In the genomic region with DNA sequence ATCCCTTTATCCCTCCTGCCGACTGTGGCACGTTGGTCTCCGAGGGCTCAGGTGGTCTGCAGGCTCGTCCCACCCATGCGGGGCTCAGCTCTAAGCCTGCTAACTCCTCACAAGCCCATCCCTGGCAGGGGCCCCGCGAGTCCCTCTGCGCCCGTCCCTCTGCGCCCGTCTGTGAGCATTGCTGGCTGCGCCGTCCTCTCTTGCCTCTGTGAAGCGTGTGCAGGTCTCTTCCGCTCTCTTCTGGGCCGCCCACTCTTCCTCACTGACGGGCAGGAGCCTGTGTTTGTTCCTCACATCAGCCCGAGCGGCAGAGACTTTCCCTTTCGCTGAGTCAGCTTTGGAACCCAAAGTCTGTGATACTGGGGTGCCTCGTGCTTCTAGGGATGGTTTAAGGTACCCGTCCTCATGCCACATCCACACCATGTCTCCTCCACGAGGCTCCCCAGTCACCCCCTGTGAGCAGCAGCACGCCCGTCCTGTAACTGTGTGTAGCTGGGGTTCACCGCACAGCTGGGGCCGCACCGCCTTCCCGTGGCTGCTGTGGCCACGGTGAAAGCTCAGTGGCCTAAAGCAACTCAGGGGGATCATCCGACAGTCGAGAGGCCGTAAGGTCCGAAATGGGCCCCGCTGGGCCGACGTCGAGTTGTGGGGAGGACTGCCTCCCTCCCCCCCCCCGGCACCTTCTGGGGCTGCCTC, we compare ENCODE assay signal across 22 cellular contexts. TPM values are rescaled to one million over a fixed set of nuclear protein-coding genes. Genes with fewer than 3 reads are reported as not detected.
DNase-seq lines count a peak whose midpoint lies in the region; ATAC-seq and TF ChIP-seq lines count a peak whose summit lies in the region.
"Had no signal": no experiment of that assay in that cellular context is flagged by ENCODE, and none has a peak within 500 bp of the region (broad histone marks: within the 10 kb centered on the region; RNA-seq: fewer than 3 reads in every experiment).

No MANE protein-coding gene starts in this region.

- H4K20me1 ChIP-seq in BLaER1, result no peaks in the 10 kb centered on the region; the same call in 1 of the 2 replicates

- no peak overlapping the region for H3K9ac ChIP-seq in BLaER1

- TF ChIP-seq CTCF in natural killer cell (IDR thresholded peaks at IDR 0.05) (no peak), GM10266 (IDR thresholded peaks at IDR 0.05; ENCODE audit: control insufficient read depth, insufficient read depth, low read depth, missing control alignments) (no peak)

- H3K27ac Mint-ChIP-seq in activated T-cell treated with anti-CD3 and anti-CD28 coated beads, Interleukin-2, amount 50 U/mL, for 72 hours, result no peak overlapping the region
- H3K27ac Mint-ChIP-seq in activated naive CD8-positive, alpha-beta T cell treated with anti-CD3 and anti-CD28 coated beads, Interleukin-2, amount 10 ng/mL, durations not matched to agents 7 days and 5 days, result no peak overlapping the region
- peak overlapping the region in 1 of 2 donors; percentile 7 for H3K27ac Mint-ChIP-seq in natural killer cell
- H3K27ac Mint-ChIP-seq: activated T-cell treated with anti-CD3 and anti-CD28 coated beads, Interleukin-2, amount 50 U/mL, for 24 hours had no signal

- H3K4me2 ChIP-seq in BLaER1, result peak overlapping the region; percentile 67

- no peak overlapping the region for H3K27ac ChIP-seq in BLaER1
- H3K27ac ChIP-seq: breast epithelium, neutrophil, thyroid gland had no signal

- peak; percentile 57 to 58 for ATAC-seq in activated T-cell treated with anti-CD3 and anti-CD28 coated beads, Interleukin-2, amount 50 U/mL, for 72 hours (replicated peaks in 1 of 2)
- ATAC-seq in activated naive CD8-positive, alpha-beta T cell treated with anti-CD3 and anti-CD28 coated beads, Interleukin-2, amount 10 ng/mL, durations not matched to agents 7 days and 5 days (ENCODE audit: low read depth), result peak; percentile 58
- ATAC-seq in natural killer cell (peak; percentile 12 to 69 (median 61)), HG03039 (IDR thresholded peaks at IDR 0.05; ENCODE audit: unreplicated experiment) (no peak), GM18511 (IDR thresholded peaks at IDR 0.05; ENCODE audit: unreplicated experiment) (no peak)

- DNase-seq in activated T-cell treated with anti-CD3 and anti-CD28 coated beads, Interleukin-2, amount 50 U/mL, for 72 hours, result peak; percentile 22 to 23
- DNase-seq in activated T-cell treated with anti-CD3 and anti-CD28 coated beads, Interleukin-2, amount 50 U/mL, for 1 hour, result no peak
- DNase-seq in activated naive CD8-positive, alpha-beta T cell treated with anti-CD3 and anti-CD28 coated beads, Interleukin-2, amount 10 ng/mL, durations not matched to agents 7 days and 5 days, result no peak
- DNase-seq in natural killer cell (no peak), GM10266 (ENCODE audit: extremely low spot score) (no peak)
- DNase-seq: ACHN; activated CD4-positive, alpha-beta T cell treated with anti-CD3 and anti-CD28 coated beads, Interleukin-2, amount 50 U/mL, for 1 hour; activated T-cell treated with anti-CD3 and anti-CD28 coated beads, Interleukin-2, amount 50 U/mL, for 24 hours; cortex of kidney; NCI-H2107; NCI-H524 treated with DMSO at 0.1 percent for 48 hours; retina; SHP77 treated with DMSO at 0.1 percent for 48 hours; stimulated activated naive CD4-positive, alpha-beta T cell had no signal

- H3K27me3 ChIP-seq in BLaER1, result peaks cover 4% of the 10 kb centered on the region; the same call in 1 of the 2 replicates
- H3K27me3 ChIP-seq: thyroid gland had no signal

- H3K9me3 Mint-ChIP-seq in activated T-cell treated with anti-CD3 and anti-CD28 coated beads, Interleukin-2, amount 50 U/mL, for 72 hours, result peaks cover 3 to 4% of the 10 kb centered on the region in 2 donors
- H3K9me3 Mint-ChIP-seq in activated naive CD8-positive, alpha-beta T cell treated with anti-CD3 and anti-CD28 coated beads, Interleukin-2, amount 10 ng/mL, durations not matched to agents 7 days and 5 days, result peaks cover 8% of the 10 kb centered on the region
- no peaks in the 10 kb centered on the region for H3K9me3 Mint-ChIP-seq in natural killer cell

- peaks cover 25% of the 10 kb centered on the region for H3K9me3 ChIP-seq in BLaER1
- H3K9me3 ChIP-seq: neutrophil, thyroid gland had no signal

- H3K36me3 Mint-ChIP-seq in activated T-cell treated with anti-CD3 and anti-CD28 coated beads, Interleukin-2, amount 50 U/mL, for 72 hours (ENCODE audit: insufficient read depth in 2 of 2), result peaks cover 2 to 5% of the 10 kb centered on the region in 2 donors
- no peaks in the 10 kb centered on the region for H3K36me3 Mint-ChIP-seq in activated naive CD8-positive, alpha-beta T cell treated with anti-CD3 and anti-CD28 coated beads, Interleukin-2, amount 10 ng/mL, durations not matched to agents 7 days and 5 days
- H3K36me3 Mint-ChIP-seq in natural killer cell, result no peaks in the 10 kb centered on the region
- H3K36me3 Mint-ChIP-seq: CD14-positive monocyte had no signal

- H3K4me1 Mint-ChIP-seq in activated T-cell treated with anti-CD3 and anti-CD28 coated beads, Interleukin-2, amount 50 U/mL, for 72 hours (ENCODE audit: low read depth), result peaks cover 15% of the 10 kb centered on the region
- H3K4me1 Mint-ChIP-seq in activated naive CD8-positive, alpha-beta T cell treated with anti-CD3 and anti-CD28 coated beads, Interleukin-2, amount 10 ng/mL, durations not matched to agents 7 days and 5 days, result peaks cover 2% of the 10 kb centered on the region
- H3K4me1 Mint-ChIP-seq in natural killer cell, result peaks cover 11 to 12% of the 10 kb centered on the region in 2 donors

- peaks cover 24% of the 10 kb centered on the region for H3K27me3 Mint-ChIP-seq in activated T-cell treated with anti-CD3 and anti-CD28 coated beads, Interleukin-2, amount 50 U/mL, for 72 hours (ENCODE audit: low read depth)
- H3K27me3 Mint-ChIP-seq in activated naive CD8-positive, alpha-beta T cell treated with anti-CD3 and anti-CD28 coated beads, Interleukin-2, amount 10 ng/mL, durations not matched to agents 7 days and 5 days, result peaks cover 10% of the 10 kb centered on the region
- peaks cover 9 to 13% of the 10 kb centered on the region in 2 donors for H3K27me3 Mint-ChIP-seq in natural killer cell (ENCODE audit: low read depth in 2 of 2)

- POLR2A ChIA-PET in activated naive CD8-positive, alpha-beta T cell treated with anti-CD3 and anti-CD28 coated beads, Interleukin-2, amount 10 ng/mL, durations not matched to agents 7 days and 5 days (lab: Charles Lee), result no interaction called here

- no peak overlapping the region for H3K4me3 ChIP-seq in BLaER1
- H3K4me3 ChIP-seq: breast epithelium, thyroid gland had no signal

- intact Hi-C loops in natural killer cell (cut with micrococcal nuclease), result no loop called here

- H3K36me3 ChIP-seq in BLaER1, result no peaks in the 10 kb centered on the region
- H3K36me3 ChIP-seq: breast epithelium, neutrophil, thyroid gland had no signal

- H3K4me1 ChIP-seq in BLaER1, result peaks cover 18% of the 10 kb centered on the region
- H3K4me1 ChIP-seq: breast epithelium, thyroid gland had no signal

- peak overlapping the region; percentile 29 to 62 for H3K4me3 Mint-ChIP-seq in activated T-cell treated with anti-CD3 and anti-CD28 coated beads, Interleukin-2, amount 50 U/mL, for 72 hours
- H3K4me3 Mint-ChIP-seq in activated naive CD8-positive, alpha-beta T cell treated with anti-CD3 and anti-CD28 coated beads, Interleukin-2, amount 10 ng/mL, durations not matched to agents 7 days and 5 days, result peak overlapping the region; percentile 42
- H3K4me3 Mint-ChIP-seq in natural killer cell, result peak overlapping the region; percentile 82
- H3K4me3 Mint-ChIP-seq: activated T-cell treated with anti-CD3 and anti-CD28 coated beads, Interleukin-2, amount 50 U/mL, for 24 hours had no signal

RNA-seq across cellular contexts. Expression of a gene that starts 35.5 kb away (rescaled TPM):
- total RNA-seq in activated T-cell treated with anti-CD3 and anti-CD28 coated beads, Interleukin-2, amount 50 U/mL, for 72 hours, result not detected
- total RNA-seq in activated naive CD8-positive, alpha-beta T cell treated with anti-CD3 and anti-CD28 coated beads, Interleukin-2, amount 10 ng/mL, durations not matched to agents 7 days and 5 days, result not detected
- not detected for total RNA-seq in natural killer cell
- total RNA-seq: lower leg skin had no signal

RNA-seq across cellular contexts. Expression of a gene that starts 36.8 kb away (rescaled TPM):
- total RNA-seq in activated T-cell treated with anti-CD3 and anti-CD28 coated beads, Interleukin-2, amount 50 U/mL, for 72 hours, result 1 to 10 TPM in 1 of 2 donors, under 1 TPM in 1; 0.28 to 1.2 TPM
- under 1 TPM; 0.36 to 0.40 TPM for total RNA-seq in activated naive CD8-positive, alpha-beta T cell treated with anti-CD3 and anti-CD28 coated beads, Interleukin-2, amount 10 ng/mL, durations not matched to agents 7 days and 5 days
- total RNA-seq in natural killer cell, result 1 to 10 TPM in 2 of 3 donors, not detected in 1; 2.1 to 5.9 TPM

Comparison
In these comparisons a context has a peak if more than half of its experiments do, and no peak if none do; other contexts are left out.
1. DNase-seq: peak in activated T-cell treated with anti-CD3 and anti-CD28 coated beads, Interleukin-2, amount 50 U/mL, for 72 hours (2 of 2); none in activated T-cell treated with anti-CD3 and anti-CD28 coated beads, Interleukin-2, amount 50 U/mL, for 1 hour (single experiment), activated naive CD8-positive, alpha-beta T cell treated with anti-CD3 and anti-CD28 coated beads, Interleukin-2, amount 10 ng/mL, durations not matched to agents 7 days and 5 days (single experiment), natural killer cell (single experiment) and GM10266 (single experiment).
2. ATAC-seq: peak in activated T-cell treated with anti-CD3 and anti-CD28 coated beads, Interleukin-2, amount 50 U/mL, for 72 hours (2 of 2), activated naive CD8-positive, alpha-beta T cell treated with anti-CD3 and anti-CD28 coated beads, Interleukin-2, amount 10 ng/mL, durations not matched to agents 7 days and 5 days (single experiment) and natural killer cell (3 of 3); none in HG03039 (single experiment) and GM18511 (single experiment).
3. Peak in every context shown above with its lines, with median percentiles within 50 percentile points of each other: H3K4me3 Mint-ChIP-seq.